Comparison of ENCODE assay signal across 20 cellular contexts in the genomic region with DNA sequence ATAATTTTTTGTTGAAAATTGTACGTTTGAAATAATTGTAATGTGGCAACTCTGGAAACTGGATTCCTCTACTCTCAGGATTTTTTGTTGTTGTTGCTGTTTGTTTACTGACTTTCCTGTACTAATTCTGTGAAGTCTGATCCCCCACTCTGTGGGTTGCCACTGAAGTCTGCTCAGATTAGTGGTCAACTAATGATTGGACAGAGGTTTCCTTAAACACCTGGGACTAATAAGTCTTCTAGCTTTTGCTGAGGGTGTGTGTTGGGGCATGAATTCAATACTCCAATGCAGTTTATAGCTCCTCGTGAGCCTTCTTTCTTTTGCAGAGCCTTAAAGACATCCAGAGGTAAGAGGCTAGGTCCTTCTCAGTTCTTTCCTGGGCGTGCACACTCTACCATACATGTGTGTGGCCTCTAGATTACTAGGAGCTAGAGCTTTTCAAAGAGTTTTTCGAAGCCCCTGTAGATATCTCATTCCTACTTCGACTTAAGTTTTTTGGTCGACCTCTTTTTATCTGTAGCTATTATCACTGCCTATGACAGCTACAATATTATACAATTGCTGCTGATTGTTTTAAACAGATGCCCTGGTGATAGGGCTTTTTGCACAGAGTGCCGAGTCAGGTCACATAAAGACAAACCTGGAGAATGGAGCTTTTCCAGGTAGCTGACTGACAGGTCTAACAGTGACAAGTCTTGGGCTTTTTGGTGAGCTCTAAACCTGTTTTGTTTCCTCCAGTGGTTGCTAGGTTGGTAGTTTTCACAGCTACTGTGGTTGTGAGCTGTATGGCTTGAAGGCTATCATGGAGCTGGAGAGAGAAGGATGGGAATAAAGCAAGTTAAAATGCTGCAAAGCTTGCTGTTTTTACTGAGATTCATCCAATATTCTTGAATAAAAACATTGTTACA. TPM values are rescaled to one million over a fixed set of nuclear protein-coding genes. Genes with fewer than 3 reads are reported as not detected.
DNase-seq lines count a peak whose midpoint lies in the region; ATAC-seq and TF ChIP-seq lines count a peak whose summit lies in the region.
"Had no signal": no experiment of that assay in that cellular context is flagged by ENCODE, and none has a peak within 500 bp of the region (broad histone marks: within the 10 kb centered on the region; RNA-seq: fewer than 3 reads in every experiment).

No MANE protein-coding gene starts in this region.

- no peak overlapping the region for H2BK12ac ChIP-seq in H9 (ENCODE audit: insufficient read length, low read depth, low read length)

- no peak overlapping the region for H3K18ac ChIP-seq in H9 (ENCODE audit: insufficient read length, low read depth, low read length)

- H3T11ph ChIP-seq in H9 (ENCODE audit: low read length) = no peak overlapping the region

- no peaks in the 10 kb centered on the region for H3K36me3 ChIP-seq in KMS-11 (ENCODE audit: insufficient read depth)
- H3K36me3 ChIP-seq: SJSA1 had no signal

- H2BK5ac ChIP-seq in H9 (ENCODE audit: insufficient read length, low read length) = no peak overlapping the region

- no peak overlapping the region for H2AFZ ChIP-seq in H9 (ENCODE audit: low read length)
- H2AFZ ChIP-seq in KMS-11 (ENCODE audit: low read depth) = no peak overlapping the region

- no peaks in the 10 kb centered on the region for H3K23me2 ChIP-seq in H9 (ENCODE audit: insufficient read length, low read depth, low read length, poor library complexity, severe bottlenecking)

- no peak overlapping the region for H3K23ac ChIP-seq in H9 (ENCODE audit: insufficient read length, low read depth, low read length)

- H4K8ac ChIP-seq in H9 (replicated peaks; ENCODE audit: insufficient read length, low read depth, low read length) = no peak overlapping the region

- TF ChIP-seq CTCF in H9 (conservative IDR thresholded peaks at IDR 0.05) (no peak), KMS-11 (conservative IDR thresholded peaks at IDR 0.05; ENCODE audit: low read depth, low read length) (no peak)

- no peak overlapping the region for H3K4me3 Mint-ChIP-seq in H9
- H3K4me3 Mint-ChIP-seq in naive B cell = peak overlapping the region in 3 of 8 donors; percentile 10 to 63 (median 32)
- H3K4me3 Mint-ChIP-seq in natural killer cell treated with Interleukin-12 subunit alpha and Interleukin-12 subunit beta and Interleukin-15 and Interleukin-18, amount 100 ng/mL, for 72 hours = no peak overlapping the region
- H3K4me3 Mint-ChIP-seq: activated CD4-positive, alpha-beta memory T cell treated with anti-CD3 and anti-CD28 coated beads, Interleukin-2, amount 10 ng/mL, durations not matched to agents 7 days and 5 days; activated naive CD4-positive, alpha-beta T cell treated with anti-CD3 and anti-CD28 coated beads, Interleukin-2, amount 50 U/mL, for 24 hours; activated T-cell treated with anti-CD3 and anti-CD28 coated beads, Interleukin-2, amount 50 U/mL, for 24 hours; T-helper 17 cell had no signal

- TF ChIP-seq POLR2A in erythroblast (IDR thresholded peaks at IDR 0.05; ENCODE audit: low read length) = no peak

- no peak overlapping the region for H3K4ac ChIP-seq in H9 (ENCODE audit: low read depth, low read length)

- H3K56ac ChIP-seq in H9 (ENCODE audit: insufficient read length, low read depth, low read length) = no peak overlapping the region

- peaks cover 8% of the 10 kb centered on the region in 2 experiments; a peak in 4 of 5 replicates for H3K9me3 Mint-ChIP-seq in H9
- peaks cover 8 to 31% (median 18%) of the 10 kb centered on the region in 7 donors for H3K9me3 Mint-ChIP-seq in naive B cell
- H3K9me3 Mint-ChIP-seq in natural killer cell treated with Interleukin-12 subunit alpha and Interleukin-12 subunit beta and Interleukin-15 and Interleukin-18, amount 100 ng/mL, for 72 hours = no peaks in the 10 kb centered on the region

- H2BK20ac ChIP-seq in H9 (ENCODE audit: low read depth, low read length, poor library complexity, severe bottlenecking) = no peak overlapping the region

- ATAC-seq in naive B cell (ENCODE audit: low read depth in 2 of 2) (no peak), HG02798 (IDR thresholded peaks at IDR 0.05; ENCODE audit: poor library complexity, unreplicated experiment) (no peak)
- ATAC-seq in natural killer cell treated with Interleukin-12 subunit alpha and Interleukin-12 subunit beta and Interleukin-15 and Interleukin-18, amount 100 ng/mL, for 72 hours = no peak
- ATAC-seq: T-helper 17 cell had no signal

- peaks cover 2% of the 10 kb centered on the region for H3K79me1 ChIP-seq in H9 (ENCODE audit: insufficient read depth, low read depth, low read length, poor library complexity, severe bottlenecking)

- H3K9ac ChIP-seq in H9 (ENCODE audit: extremely low read depth, insufficient read length, low read length) (no peak overlapping the region), KMS-11 (peak overlapping the region; percentile 14; the same call in 1 of the 2 replicates)

- H2BK15ac ChIP-seq in H9 (ENCODE audit: low read depth, low read length) = no peak overlapping the region

- no peak for DNase-seq in H9
- DNase-seq in erythroblast (lab: John Stamatoyannopoulos, UW) = peak; percentile 64 to 85
- DNase-seq in naive B cell = no peak
- DNase-seq in natural killer cell treated with Interleukin-12 subunit alpha and Interleukin-12 subunit beta and Interleukin-15 and Interleukin-18, amount 100 ng/mL, for 72 hours (ENCODE audit: low spot score) = no peak
- DNase-seq in OCI-M2 (lab: John Stamatoyannopoulos, UW; ENCODE audit: unreplicated experiment) = no peak
- DNase-seq in NCI-H526 (lab: John Stamatoyannopoulos, UW) = no peak
- DNase-seq: activated CD4-positive, alpha-beta memory T cell treated with anti-CD3 and anti-CD28 coated beads, Interleukin-2, amount 10 ng/mL, durations not matched to agents 7 days and 5 days; activated T-cell treated with anti-CD3 and anti-CD28 coated beads, Interleukin-2, amount 50 U/mL, for 24 hours; cerebellar nuclear complex; Kasumi-1; kidney; NCI-H1417; NCI-H526 treated with DMSO at 0.1 percent for 48 hours; posterior cingulate gyrus; stimulated activated CD4-positive, alpha-beta T cell treated with anti-CD3 and anti-CD28 coated beads, Interleukin-2, amount 100 ng/mL, for 48 hours; T-helper 17 cell had no signal

- H3K27me3 ChIP-seq in H9 (ENCODE audit: insufficient read depth, low read length) (no peaks in the 10 kb centered on the region), KMS-11 (ENCODE audit: insufficient read depth, low read depth) (no peaks in the 10 kb centered on the region)
- H3K27me3 ChIP-seq: SJSA1 had no signal

- peaks cover 20 to 21% of the 10 kb centered on the region in 2 experiments for H3K4me1 Mint-ChIP-seq in H9
- peaks cover 50 to 70% (median 67%) of the 10 kb centered on the region in 3 donors for H3K4me1 Mint-ChIP-seq in naive B cell
- peaks cover 6 to 15% of the 10 kb centered on the region in 2 donors for H3K4me1 Mint-ChIP-seq in natural killer cell treated with Interleukin-12 subunit alpha and Interleukin-12 subunit beta and Interleukin-15 and Interleukin-18, amount 100 ng/mL, for 72 hours (ENCODE audit: low read depth in 2 of 2)
- H3K4me1 Mint-ChIP-seq: activated CD4-positive, alpha-beta memory T cell treated with anti-CD3 and anti-CD28 coated beads, Interleukin-2, amount 10 ng/mL, durations not matched to agents 7 days and 5 days; T-helper 17 cell had no signal

- no CpG with 5 or more reads among the region's 7 CpGs for WGBS in H9 (ENCODE audit: extremely low coverage, insufficient read length, low lambda C conversion rate)

- H2BK120ac ChIP-seq in H9 (ENCODE audit: low read depth, low read length, poor library complexity, severe bottlenecking) = no peak overlapping the region

- no peaks in the 10 kb centered on the region for H3K9me3 ChIP-seq in H9 (ENCODE audit: control insufficient read depth, low read depth, low read length)
- H3K9me3 ChIP-seq: SJSA1 had no signal

- H4K20me1 ChIP-seq in H9 (ENCODE audit: control insufficient read depth, insufficient read depth, insufficient read length) (no peaks in the 10 kb centered on the region), KMS-11 (ENCODE audit: insufficient read depth) (no peaks in the 10 kb centered on the region; the same call in 1 of the 2 replicates)

- no peak overlapping the region for H3K14ac ChIP-seq in H9 (ENCODE audit: insufficient read depth, low read length)

- no peaks in the 10 kb centered on the region for H3K4me1 ChIP-seq in H9 (ENCODE audit: insufficient read depth, low read length)
- H3K4me1 ChIP-seq in KMS-11 (ENCODE audit: low read depth, poor library complexity, severe bottlenecking) = peaks cover 49% of the 10 kb centered on the region

- H4K5ac ChIP-seq in H9 (ENCODE audit: insufficient read length, low read depth, low read length) = no peak overlapping the region

- H3K27ac ChIP-seq in H9 (ENCODE audit: insufficient read length, low read depth, low read length) (no peak overlapping the region), KMS-11 (peak overlapping the region; percentile 67)
- H3K27ac ChIP-seq: SJSA1 had no signal

- H3K79me2 ChIP-seq in H9 (ENCODE audit: insufficient read depth, low read length) = peaks cover 4% of the 10 kb centered on the region; the same call in 1 of the 2 replicates
- peaks cover 79% of the 10 kb centered on the region for H3K79me2 ChIP-seq in KMS-11 (ENCODE audit: insufficient read depth, low read depth)

- H3K27ac Mint-ChIP-seq in H9 (peak overlapping the region in 2 of 3 experiments; percentile 61 to 69; a peak in 2 of 7 replicates), naive B cell (peak overlapping the region in 4 of 6 donors; percentile 26 to 89 (median 65))
- no peak overlapping the region for H3K27ac Mint-ChIP-seq in natural killer cell treated with Interleukin-12 subunit alpha and Interleukin-12 subunit beta and Interleukin-15 and Interleukin-18, amount 100 ng/mL, for 72 hours
- H3K27ac Mint-ChIP-seq: activated CD4-positive, alpha-beta memory T cell treated with anti-CD3 and anti-CD28 coated beads, Interleukin-2, amount 10 ng/mL, durations not matched to agents 7 days and 5 days; activated naive CD4-positive, alpha-beta T cell treated with anti-CD3 and anti-CD28 coated beads, Interleukin-2, amount 50 U/mL, for 24 hours; activated T-cell treated with anti-CD3 and anti-CD28 coated beads, Interleukin-2, amount 50 U/mL, for 24 hours; T-helper 17 cell had no signal

- H3K4me3 ChIP-seq in KMS-11 (IDR thresholded peaks at IDR 0.05; ENCODE audit: insufficient read depth, low read depth, low read length) = no peak overlapping the region
- H3K4me3 ChIP-seq: SJSA1 had no signal

- no peak overlapping the region for H2AK5ac ChIP-seq in H9 (ENCODE audit: insufficient read length, low read length)

- H3K4me2 ChIP-seq in H9 (ENCODE audit: insufficient read depth, insufficient read length, low read length) = no peak overlapping the region
- H3K4me2 ChIP-seq in KMS-11 = peak overlapping the region; percentile 63

- H3K27me3 Mint-ChIP-seq in H9 (ENCODE audit: low read depth) (no peaks in the 10 kb centered on the region), naive B cell (no peaks in the 10 kb centered on the region)
- H3K27me3 Mint-ChIP-seq in natural killer cell treated with Interleukin-12 subunit alpha and Interleukin-12 subunit beta and Interleukin-15 and Interleukin-18, amount 100 ng/mL, for 72 hours = no peaks in the 10 kb centered on the region
- H3K27me3 Mint-ChIP-seq: activated CD4-positive, alpha-beta memory T cell treated with anti-CD3 and anti-CD28 coated beads, Interleukin-2, amount 10 ng/mL, durations not matched to agents 7 days and 5 days; activated naive CD4-positive, alpha-beta T cell treated with anti-CD3 and anti-CD28 coated beads, Interleukin-2, amount 50 U/mL, for 24 hours; activated T-cell treated with anti-CD3 and anti-CD28 coated beads, Interleukin-2, amount 50 U/mL, for 24 hours; T-helper 17 cell had no signal

- no peak overlapping the region for H4K91ac ChIP-seq in H9 (ENCODE audit: insufficient read length, low read depth, low read length)

- H3K36me3 Mint-ChIP-seq in H9 (ENCODE audit: insufficient read depth in 1 of 3, low read depth in 3 of 3) (peaks cover 4 to 14% (median 10%) of the 10 kb centered on the region in 3 experiments), naive B cell (peaks cover 24 to 25% of the 10 kb centered on the region in 2 donors)
- peaks cover 6% of the 10 kb centered on the region for H3K36me3 Mint-ChIP-seq in natural killer cell treated with Interleukin-12 subunit alpha and Interleukin-12 subunit beta and Interleukin-15 and Interleukin-18, amount 100 ng/mL, for 72 hours

RNA-seq across cellular contexts. Expression of gene BMP2K, which starts 34.0 kb away (rescaled TPM):
- total RNA-seq in H9 (2021) = 26.4 and 28.7 TPM in 2 replicates
- polyA plus RNA-seq in naive B cell (ENCODE audit: low read depth in 6 of 6) = 10 to 100 TPM in 5 of 6 donors, 1 to 10 TPM in 1; 7.1 to 35.4 (median 28.9) TPM
- 10 to 100 TPM in 1 of 2 donors, 1 to 10 TPM in 1; 7.9 to 11.0 TPM for total RNA-seq in natural killer cell treated with Interleukin-12 subunit alpha and Interleukin-12 subunit beta and Interleukin-15 and Interleukin-18, amount 100 ng/mL, for 72 hours

Comparison
In these comparisons a context has a peak if more than half of its experiments do, and no peak if none do; other contexts are left out.
1. DNase-seq: peak in erythroblast (2 of 2); none in H9 (single experiment), naive B cell (single experiment), natural killer cell treated with Interleukin-12 subunit alpha and Interleukin-12 subunit beta and Interleukin-15 and Interleukin-18, amount 100 ng/mL, for 72 hours (single experiment), OCI-M2 (single experiment) and NCI-H526 (0 of 2).
2. H3K27ac Mint-ChIP-seq: peak in H9 (2 of 3) and naive B cell (4 of 6); none in natural killer cell treated with Interleukin-12 subunit alpha and Interleukin-12 subunit beta and Interleukin-15 and Interleukin-18, amount 100 ng/mL, for 72 hours (0 of 2).